In the genomic region with DNA sequence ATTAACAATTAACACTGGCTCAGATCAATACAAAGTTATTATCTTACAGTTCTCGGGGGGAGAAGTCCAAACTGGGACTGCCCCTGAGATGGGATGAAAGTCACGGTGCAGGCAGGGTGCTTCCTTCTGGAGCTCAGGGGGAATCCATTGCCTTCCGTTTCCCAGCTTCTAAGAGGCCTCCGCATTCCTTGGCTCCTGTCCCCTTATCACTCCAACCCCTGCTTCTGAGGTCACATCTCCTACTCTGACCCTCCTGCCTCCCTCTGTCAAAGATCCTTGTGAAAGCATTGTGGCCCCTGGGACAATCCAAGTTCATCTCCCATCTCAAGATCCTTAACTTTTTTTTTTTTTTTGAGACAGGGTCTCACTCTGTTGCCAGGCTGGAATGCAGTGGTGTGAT, we compare ENCODE assay signal across 17 cellular contexts.
"Had no signal": no experiment of that assay in that cellular context is flagged by ENCODE, and none has a peak within 500 bp of the region (broad histone marks: within the 10 kb centered on the region; RNA-seq: fewer than 3 reads in every experiment).

No MANE protein-coding gene starts in this region.

- DNase-seq: activated CD4-positive, alpha-beta T cell treated with anti-CD3 and anti-CD28 coated beads, Interleukin-2, amount 50 U/mL, for 4 hours; activated gamma-delta T cell; activated T-cell treated with anti-CD3 and anti-CD28 coated beads, Interleukin-2, amount 50 U/mL, for 72 hours; foreskin keratinocyte; hypothalamus; islet precursor cell; naive thymus-derived CD4-positive, alpha-beta T cell; posterior cingulate gyrus; retina; stimulated activated CD4-positive, alpha-beta T cell treated with anti-CD3 and anti-CD28 coated beads, Interleukin-1b, Interleukin-23, amount 100 ng/mL, for 48 hours; stimulated activated CD8-positive, alpha-beta memory T cell treated with anti-CD3 and anti-CD28 coated beads, Interleukin-4, amount 100 ng/mL, for 48 hours; stimulated activated naive CD4-positive, alpha-beta T cell; tibial artery had no signal

- H3K27me3 Mint-ChIP-seq: activated naive CD4-positive, alpha-beta T cell treated with anti-CD3 and anti-CD28 coated beads, Interleukin-2, amount 50 U/mL, for 24 hours; naive thymus-derived CD4-positive, alpha-beta T cell had no signal

- H3K36me3 ChIP-seq: cardiac muscle cell, tibial artery had no signal

- H3K9me3 ChIP-seq: tibial artery had no signal

- H3K27me3 ChIP-seq: cardiac muscle cell, foreskin keratinocyte, tibial artery had no signal

- H3K27ac ChIP-seq: cardiac muscle cell, epithelial cell of prostate, foreskin keratinocyte had no signal

- H3K4me1 Mint-ChIP-seq: activated naive CD4-positive, alpha-beta T cell treated with anti-CD3 and anti-CD28 coated beads, Interleukin-2, amount 50 U/mL, for 24 hours; naive thymus-derived CD4-positive, alpha-beta T cell had no signal

- H3K9me3 Mint-ChIP-seq: activated naive CD4-positive, alpha-beta T cell treated with anti-CD3 and anti-CD28 coated beads, Interleukin-2, amount 50 U/mL, for 24 hours had no signal

- ATAC-seq: activated T-cell treated with anti-CD3 and anti-CD28 coated beads, Interleukin-2, amount 50 U/mL, for 72 hours; foreskin keratinocyte; left lobe of liver; naive thymus-derived CD4-positive, alpha-beta T cell had no signal

- H3K36me3 Mint-ChIP-seq: activated naive CD4-positive, alpha-beta T cell treated with anti-CD3 and anti-CD28 coated beads, Interleukin-2, amount 50 U/mL, for 24 hours had no signal

- H3K4me3 Mint-ChIP-seq: activated naive CD4-positive, alpha-beta T cell treated with anti-CD3 and anti-CD28 coated beads, Interleukin-2, amount 50 U/mL, for 24 hours; activated T-cell treated with anti-CD3 and anti-CD28 coated beads, Interleukin-2, amount 50 U/mL, for 72 hours; naive thymus-derived CD4-positive, alpha-beta T cell had no signal

- H3K27ac Mint-ChIP-seq: activated naive CD4-positive, alpha-beta T cell treated with anti-CD3 and anti-CD28 coated beads, Interleukin-2, amount 50 U/mL, for 24 hours; activated T-cell treated with anti-CD3 and anti-CD28 coated beads, Interleukin-2, amount 50 U/mL, for 72 hours; naive thymus-derived CD4-positive, alpha-beta T cell had no signal

- H3K4me3 ChIP-seq: cardiac muscle cell, tibial artery had no signal
